In the genomic region with DNA sequence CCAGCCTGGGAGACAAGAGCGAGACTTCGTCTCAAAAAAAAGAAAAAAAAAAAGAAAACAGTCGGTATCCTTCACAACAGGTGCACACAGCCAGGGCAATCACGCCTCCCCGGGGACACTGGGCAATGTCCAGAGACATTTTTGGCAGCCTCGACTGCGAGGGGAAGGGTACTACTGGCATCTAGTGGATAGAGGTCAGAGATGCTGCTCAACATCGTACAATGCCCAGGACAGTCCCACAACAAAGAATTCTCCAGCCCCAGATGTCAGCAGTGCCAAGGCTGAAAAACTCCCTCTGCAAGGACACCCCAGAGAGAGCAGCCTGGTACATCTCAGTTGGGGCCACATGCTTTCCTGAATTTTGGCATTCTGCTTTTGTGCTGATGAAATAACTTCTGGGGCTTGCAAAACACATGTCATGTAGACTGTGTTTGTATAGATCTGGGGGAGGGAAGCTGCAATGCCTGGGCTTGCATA, we compare ENCODE assay signal across 8 cellular contexts. TPM values are rescaled to one million over a fixed set of nuclear protein-coding genes. Genes with fewer than 3 reads are reported as not detected.
A peak's percentile ranks its signal among the peaks of the same experiment; 100 is the strongest.
DNase-seq lines count a peak whose midpoint lies in the region; ATAC-seq lines count a peak whose summit lies in the region.

No MANE protein-coding gene starts in this region.

- no peaks in the 10 kb centered on the region for H3K4me1 Mint-ChIP-seq in activated T-helper 17 cell treated with anti-CD3 and anti-CD28 coated beads, Interleukin-2, amount 50 U/mL, for 72 hours

- H3K4me3 Mint-ChIP-seq in activated T-helper 17 cell treated with anti-CD3 and anti-CD28 coated beads, Interleukin-2, amount 50 U/mL, for 72 hours, result no peak overlapping the region

- no peaks in the 10 kb centered on the region for H3K9me3 Mint-ChIP-seq in activated T-helper 17 cell treated with anti-CD3 and anti-CD28 coated beads, Interleukin-2, amount 50 U/mL, for 72 hours

- H3K27ac Mint-ChIP-seq in activated T-helper 17 cell treated with anti-CD3 and anti-CD28 coated beads, Interleukin-2, amount 50 U/mL, for 72 hours, result no peak overlapping the region

- DNase-seq in AG20443 (ENCODE audit: low spot score), result peak; percentile 56
- DNase-seq in HuH-7.5 (ENCODE audit: low spot score), result peak; percentile 57
- peak; percentile 61 for DNase-seq in amniotic epithelial cell (ENCODE audit: low read depth)
- DNase-seq in left lobe of liver (ENCODE audit: low spot score), result peak; percentile 94
- no peak for DNase-seq in NCI-H526 treated with DMSO at 0.1 percent for 48 hours (lab: John Stamatoyannopoulos, UW)
- DNase-seq in NCI-H510A (lab: John Stamatoyannopoulos, UW), result no peak

- H3K36me3 Mint-ChIP-seq in activated T-helper 17 cell treated with anti-CD3 and anti-CD28 coated beads, Interleukin-2, amount 50 U/mL, for 72 hours (ENCODE audit: low read depth), result no peaks in the 10 kb centered on the region

- no peaks in the 10 kb centered on the region for H3K27me3 Mint-ChIP-seq in activated T-helper 17 cell treated with anti-CD3 and anti-CD28 coated beads, Interleukin-2, amount 50 U/mL, for 72 hours

- ATAC-seq in left lobe of liver (peak; percentile 51), HG03039 (IDR thresholded peaks at IDR 0.05; ENCODE audit: unreplicated experiment) (no peak)
- no peak for ATAC-seq in activated T-helper 17 cell treated with anti-CD3 and anti-CD28 coated beads, Interleukin-2, amount 50 U/mL, for 72 hours (replicated peaks)

RNA-seq across cellular contexts. Expression of a gene that starts 21.5 kb away (rescaled TPM):
- 1,121 TPM for total RNA-seq in left lobe of liver
- 1 to 10 TPM in 1 of 2 donors, under 1 TPM in 1; 0.43 to 2.0 TPM for total RNA-seq in activated T-helper 17 cell treated with anti-CD3 and anti-CD28 coated beads, Interleukin-2, amount 50 U/mL, for 72 hours

RNA-seq across cellular contexts. Expression of a gene that starts 53.8 kb away (rescaled TPM):
- 19.3 TPM for total RNA-seq in left lobe of liver
- 10 to 100 TPM; 42.7 to 46.7 TPM for total RNA-seq in activated T-helper 17 cell treated with anti-CD3 and anti-CD28 coated beads, Interleukin-2, amount 50 U/mL, for 72 hours

Comparison
In these comparisons a context has a peak if more than half of its experiments do, and no peak if none do; other contexts are left out.
1. DNase-seq: peak in AG20443 (single experiment), HuH-7.5 (single experiment), amniotic epithelial cell (single experiment) and left lobe of liver (single experiment); none in NCI-H526 treated with DMSO at 0.1 percent for 48 hours (single experiment) and NCI-H510A (single experiment).
2. RNA of a gene that starts 21.5 kb away (total RNA-seq): 1,121 TPM in left lobe of liver (single experiment); 0.43 to 2.0 TPM in activated T-helper 17 cell treated with anti-CD3 and anti-CD28 coated beads, Interleukin-2, amount 50 U/mL, for 72 hours; every median in the first group is over 100 times any median in the second.